8 cellular contexts compared by ENCODE assay signal in genomic region chr3:106534206-106534605, GRCh38.
DNase-seq lines count a peak whose midpoint lies in the region; ATAC-seq and TF ChIP-seq lines count a peak whose summit lies in the region.
"Had no signal": no experiment of that assay in that cellular context is flagged by ENCODE, and none has a peak within 500 bp of the region (broad histone marks: within the 10 kb centered on the region; RNA-seq: fewer than 3 reads in every experiment).

No MANE protein-coding gene starts in this region.

- TF ChIP-seq CTCF in NB4 (IDR thresholded peaks at IDR 0.05; ENCODE audit: low read depth, low read length) (no peak), ovary (IDR thresholded peaks at IDR 0.05) (no peak), foreskin fibroblast (IDR thresholded peaks at IDR 0.05; ENCODE audit: low read depth, low read length) (no peak)

- POLR2A ChIA-PET in activated CD8-positive, alpha-beta T cell treated with anti-CD3 and anti-CD28 coated beads, Interleukin-2, amount 10 ng/mL, durations not matched to agents 7 days and 5 days (lab: Charles Lee): no interaction called here

- no peaks in the 10 kb centered on the region for H3K4me1 ChIP-seq in ovary (ENCODE audit: insufficient read depth)

- intact Hi-C loops in ovary (cut with DNase I): no loop called here

- ATAC-seq in activated CD8-positive, alpha-beta T cell treated with anti-CD3 and anti-CD28 coated beads, Interleukin-2, amount 10 ng/mL, durations not matched to agents 7 days and 5 days: peak; percentile 75
- peak; percentile 96 for ATAC-seq in stimulated activated effector memory CD8-positive, alpha-beta T cell treated with anti-CD3 and anti-CD28 coated beads, Interleukin-12 subunit alpha, Interleukin-12 subunit beta, amount 100 ng/mL, for 72 hours

- no peaks in the 10 kb centered on the region for H3K27me3 Mint-ChIP-seq in activated CD8-positive, alpha-beta T cell treated with anti-CD3 and anti-CD28 coated beads, Interleukin-2, amount 10 ng/mL, durations not matched to agents 7 days and 5 days (ENCODE audit: low read depth)

- no peaks in the 10 kb centered on the region for H3K9me3 ChIP-seq in ovary

- peaks cover 23% of the 10 kb centered on the region for H3K36me3 Mint-ChIP-seq in activated CD8-positive, alpha-beta T cell treated with anti-CD3 and anti-CD28 coated beads, Interleukin-2, amount 10 ng/mL, durations not matched to agents 7 days and 5 days (ENCODE audit: low read depth)
- no peaks in the 10 kb centered on the region for H3K36me3 Mint-ChIP-seq in stimulated activated effector memory CD8-positive, alpha-beta T cell treated with anti-CD3 and anti-CD28 coated beads, Interleukin-12 subunit alpha, Interleukin-12 subunit beta, amount 100 ng/mL, for 72 hours

- CTCF ChIA-PET in activated CD8-positive, alpha-beta T cell treated with anti-CD3 and anti-CD28 coated beads, Interleukin-2, amount 10 ng/mL, durations not matched to agents 7 days and 5 days (lab: Charles Lee): no interaction called here

- H3K27ac Mint-ChIP-seq in activated CD8-positive, alpha-beta T cell treated with anti-CD3 and anti-CD28 coated beads, Interleukin-2, amount 10 ng/mL, durations not matched to agents 7 days and 5 days: peak overlapping the region; percentile 73
- H3K27ac Mint-ChIP-seq in stimulated activated effector memory CD8-positive, alpha-beta T cell treated with anti-CD3 and anti-CD28 coated beads, Interleukin-12 subunit alpha, Interleukin-12 subunit beta, amount 100 ng/mL, for 72 hours: peak overlapping the region; percentile 88

- no peak overlapping the region for H3K27ac ChIP-seq in ovary

- H3K4me3 ChIP-seq in NB4 (ENCODE audit: low read depth, low read length) (no peak overlapping the region), ovary (no peak overlapping the region), foreskin fibroblast (ENCODE audit: low read depth in 1 of 2, low read length in 2 of 2) (no peak overlapping the region)

- H3K27me3 ChIP-seq in ovary: no peaks in the 10 kb centered on the region

- peaks cover 17% of the 10 kb centered on the region for H3K9me3 Mint-ChIP-seq in activated CD8-positive, alpha-beta T cell treated with anti-CD3 and anti-CD28 coated beads, Interleukin-2, amount 10 ng/mL, durations not matched to agents 7 days and 5 days (ENCODE audit: insufficient read depth)
- H3K9me3 Mint-ChIP-seq in stimulated activated effector memory CD8-positive, alpha-beta T cell treated with anti-CD3 and anti-CD28 coated beads, Interleukin-12 subunit alpha, Interleukin-12 subunit beta, amount 100 ng/mL, for 72 hours: peaks cover 24% of the 10 kb centered on the region

- no peaks in the 10 kb centered on the region for H3K36me3 ChIP-seq in ovary

- no peak for TF ChIP-seq EP300 in ovary (IDR thresholded peaks at IDR 0.05)

- TF ChIP-seq POLR2A in NB4 (IDR thresholded peaks at IDR 0.05; ENCODE audit: extremely low read depth, insufficient read length): no peak
- TF ChIP-seq POLR2A in ovary (IDR thresholded peaks at IDR 0.05): no peak

- no peak overlapping the region for H3K4me3 Mint-ChIP-seq in activated CD8-positive, alpha-beta T cell treated with anti-CD3 and anti-CD28 coated beads, Interleukin-2, amount 10 ng/mL, durations not matched to agents 7 days and 5 days
- peak overlapping the region; percentile 40 for H3K4me3 Mint-ChIP-seq in stimulated activated effector memory CD8-positive, alpha-beta T cell treated with anti-CD3 and anti-CD28 coated beads, Interleukin-12 subunit alpha, Interleukin-12 subunit beta, amount 100 ng/mL, for 72 hours

- DNase-seq in NB4 (ENCODE audit: low read depth): peak; percentile 85
- DNase-seq in activated CD8-positive, alpha-beta T cell treated with anti-CD3 and anti-CD28 coated beads, Interleukin-2, amount 10 ng/mL, durations not matched to agents 7 days and 5 days: peak; percentile 54
- peak; percentile 5 for DNase-seq in fibroblast of peridontal ligament (ENCODE audit: extremely low read depth)
- DNase-seq in stimulated activated effector memory CD8-positive, alpha-beta T cell treated with anti-CD3 and anti-CD28 coated beads, Interleukin-12 subunit alpha, Interleukin-12 subunit beta, amount 100 ng/mL, for 72 hours (ENCODE audit: low spot score in 2 of 2): peak; percentile 33 to 76
- DNase-seq in ovary: no peak
- DNase-seq in foreskin fibroblast: no peak
- DNase-seq in 8988T: no peak
- DNase-seq: NCI-H526 treated with DMSO at 0.1 percent for 48 hours had no signal

- peaks cover 16% of the 10 kb centered on the region for H3K4me1 Mint-ChIP-seq in activated CD8-positive, alpha-beta T cell treated with anti-CD3 and anti-CD28 coated beads, Interleukin-2, amount 10 ng/mL, durations not matched to agents 7 days and 5 days (ENCODE audit: low read depth)
- H3K4me1 Mint-ChIP-seq in stimulated activated effector memory CD8-positive, alpha-beta T cell treated with anti-CD3 and anti-CD28 coated beads, Interleukin-12 subunit alpha, Interleukin-12 subunit beta, amount 100 ng/mL, for 72 hours: peaks cover 24% of the 10 kb centered on the region

- 86 to 94% (median 91%) methylated on average over 9 of the region's 9 CpGs for WGBS in ovary, 3 donors

Comparison
In these comparisons a context has a peak if more than half of its experiments do, and no peak if none do; other contexts are left out.
1. DNase-seq: peak in NB4 (single experiment), activated CD8-positive, alpha-beta T cell treated with anti-CD3 and anti-CD28 coated beads, Interleukin-2, amount 10 ng/mL, durations not matched to agents 7 days and 5 days (single experiment), fibroblast of peridontal ligament (single experiment) and stimulated activated effector memory CD8-positive, alpha-beta T cell treated with anti-CD3 and anti-CD28 coated beads, Interleukin-12 subunit alpha, Interleukin-12 subunit beta, amount 100 ng/mL, for 72 hours (2 of 2); none in ovary (0 of 5), foreskin fibroblast (0 of 2) and 8988T (single experiment).